In genomic region chr3:117122609-117123008, GRCh38 we compare ENCODE assay signal across 28 cellular contexts.
"Had no signal": no experiment of that assay in that cellular context is flagged by ENCODE, and none has a peak within 500 bp of the region (broad histone marks: within the 10 kb centered on the region; RNA-seq: fewer than 3 reads in every experiment).

No MANE protein-coding gene starts in this region.

- H3K4me1 ChIP-seq: parathyroid adenoma, psoas muscle, spleen, suprapubic skin, testis, tibial artery, transverse colon, upper lobe of right lung, uterus had no signal

- H3K4me3 ChIP-seq: neural progenitor cell, ovary, psoas muscle, skin epidermis, smooth muscle cell, spleen, suprapubic skin, testis, tibial artery, transverse colon, upper lobe of right lung, uterus had no signal

- ATAC-seq: natural killer cell; psoas muscle; right cardiac atrium; sciatic nerve; stimulated activated memory B cell treated with anti-CD40 and anti-IgM and Interleukin-4, amounts not matched to agents 10 μg/mL and 1 μg/mL and 100 μg/mL, for 72 hours; stimulated activated naive CD8-positive, alpha-beta T cell treated with anti-CD3 and anti-CD28 coated beads, Interleukin-15, amount 100 ng/mL, for 72 hours; stimulated activated naive CD8-positive, alpha-beta T cell treated with anti-CD3 and anti-CD28 coated beads, Interleukin-15, Interleukin-2, amounts not matched to agents 100 U/mL and 50 U/mL, for 24 hours; upper lobe of right lung had no signal

- H3K36me3 ChIP-seq: neural progenitor cell, ovary, spleen, suprapubic skin, tibial artery, transverse colon, upper lobe of right lung, uterus had no signal

- H2AFZ ChIP-seq: parathyroid adenoma had no signal

- DNase-seq: natural killer cell; occipital lobe; ovary; posterior cingulate gyrus; psoas muscle; right cardiac atrium; spleen; stimulated activated CD4-positive, alpha-beta T cell treated with anti-CD3 and anti-CD28 coated beads, Interleukin-12 subunit alpha, Interleukin-12 subunit beta, amount 100 ng/mL, for 4 hours; stimulated activated CD4-positive, alpha-beta T cell treated with anti-CD3 and anti-CD28 coated beads, Interleukin-1b, Interleukin-23, amount 100 ng/mL, for 48 hours; stimulated activated CD4-positive, alpha-beta T cell treated with anti-CD3 and anti-CD28 coated beads, Interleukin-4, amount 100 ng/mL, for 1 hour; stimulated activated CD4-positive, alpha-beta T cell treated with anti-CD3 and anti-CD28 coated beads, Interleukin-4, amount 100 ng/mL, for 4 hours; stimulated activated CD8-positive, alpha-beta memory T cell treated with anti-CD3 and anti-CD28 coated beads, Interleukin-4, amount 100 ng/mL, for 48 hours; stimulated activated naive CD4-positive, alpha-beta T cell; stimulated activated naive CD8-positive, alpha-beta T cell treated with anti-CD3 and anti-CD28 coated beads, Interleukin-15, amount 100 ng/mL, for 72 hours; stimulated activated naive CD8-positive, alpha-beta T cell treated with anti-CD3 and anti-CD28 coated beads, Interleukin-15, Interleukin-2, amounts not matched to agents 100 U/mL and 50 U/mL, for 24 hours; substantia nigra; testis; tibial artery; transverse colon; upper lobe of right lung; uterus had no signal

- H3K79me2 ChIP-seq: parathyroid adenoma had no signal

- H3K27ac ChIP-seq: neural progenitor cell, ovary, parathyroid adenoma, psoas muscle, skin epidermis, spleen, suprapubic skin, testis, tibial artery, transverse colon, upper lobe of right lung, uterus had no signal

- H3K27me3 ChIP-seq: neural progenitor cell, ovary, spleen, suprapubic skin, testis, tibial artery, transverse colon, upper lobe of right lung, uterus had no signal

- H3K9me3 ChIP-seq: ovary, psoas muscle, spleen, suprapubic skin, testis, tibial artery, transverse colon, upper lobe of right lung, uterus had no signal

- H3K9ac ChIP-seq: neural progenitor cell, parathyroid adenoma had no signal

- H3K4me2 ChIP-seq: smooth muscle cell had no signal
